In genomic region chr19:9584073-9584833, GRCh38 we compare ENCODE assay signal across 8 cellular contexts. TPM values are rescaled to one million over a fixed set of nuclear protein-coding genes. Genes with fewer than 3 reads are reported as not detected.
A peak's percentile ranks its signal among the peaks of the same experiment; 100 is the strongest.
DNase-seq lines count a peak whose midpoint lies in the region; ATAC-seq and TF ChIP-seq lines count a peak whose summit lies in the region.

Gene ZNF121 (minus strand): TSS chr19:9584504. CDS start chr19:9568097, 16,407 bp downstream.

- intact Hi-C loops in activated T-helper 2 cell treated with anti-CD3 and anti-CD28 coated beads, Interferon-gamma antibody, Interleukin-2, Interleukin-4, amounts not matched to agents 10 μg/mL and 5 μg/mL and 100 μg/mL, durations not matched to agents 14 hours and 24 hours and 36 hours (cut with micrococcal nuclease): loop anchor here (2.0 to 10.0 kb wide), 4 partner anchors 45 to 209 kb away; partner anchors contain the start of genes ZNF266, ZNF426 and ZNF846
- intact Hi-C loops in natural killer cell (cut with micrococcal nuclease): loop anchor here (1.0 to 5.0 kb wide), 3 partner anchors 38 to 262 kb away; partner anchors contain the start of genes ZNF426, ZNF559 and ZNF561

- peaks cover 28% of the 10 kb centered on the region for H3K9me3 Mint-ChIP-seq in activated T-helper 2 cell treated with anti-CD3 and anti-CD28 coated beads, Interferon-gamma antibody, Interleukin-2, Interleukin-4, amounts not matched to agents 10 μg/mL and 5 μg/mL and 100 μg/mL, durations not matched to agents 14 hours and 24 hours and 36 hours
- no peaks in the 10 kb centered on the region for H3K9me3 Mint-ChIP-seq in natural killer cell

- peak within 1 kb of the TSS; percentile 91 for H3K4me3 Mint-ChIP-seq in activated T-helper 2 cell treated with anti-CD3 and anti-CD28 coated beads, Interferon-gamma antibody, Interleukin-2, Interleukin-4, amounts not matched to agents 10 μg/mL and 5 μg/mL and 100 μg/mL, durations not matched to agents 14 hours and 24 hours and 36 hours (ENCODE audit: low read depth)
- H3K4me3 Mint-ChIP-seq in natural killer cell: peak within 1 kb of the TSS; percentile 96

- peaks cover 44% of the 10 kb centered on the region for H3K36me3 Mint-ChIP-seq in activated T-helper 2 cell treated with anti-CD3 and anti-CD28 coated beads, Interferon-gamma antibody, Interleukin-2, Interleukin-4, amounts not matched to agents 10 μg/mL and 5 μg/mL and 100 μg/mL, durations not matched to agents 14 hours and 24 hours and 36 hours (ENCODE audit: low read depth)
- H3K36me3 Mint-ChIP-seq in natural killer cell: no peaks in the 10 kb centered on the region

- ATAC-seq in GM21619 (IDR thresholded peaks at IDR 0.05; ENCODE audit: unreplicated experiment) (peak; percentile 82), natural killer cell (peak; percentile 88 to 89 (median 89))

- DNase-seq in DMS153 (lab: John Stamatoyannopoulos, UW): peak; percentile 46
- peak; percentile 92 for DNase-seq in RPMI8226
- DNase-seq in activated T-helper 2 cell treated with anti-CD3 and anti-CD28 coated beads, Interferon-gamma antibody, Interleukin-2, Interleukin-4, amounts not matched to agents 10 μg/mL and 5 μg/mL and 100 μg/mL, durations not matched to agents 14 hours and 24 hours and 36 hours (ENCODE audit: low spot score): peak; percentile 77
- DNase-seq in fibroblast of peridontal ligament (ENCODE audit: extremely low read depth): peak; percentile 77
- DNase-seq in natural killer cell: peak; percentile 83
- DNase-seq in stimulated activated naive CD4-positive, alpha-beta T cell treated with Interleukin-2 at 50 U/mL for 16 hours (lab: John Stamatoyannopoulos, UW): peak; percentile 76

- no peak for TF ChIP-seq CTCF in natural killer cell (IDR thresholded peaks at IDR 0.05)

- peaks cover 34% of the 10 kb centered on the region for H3K36me3 ChIP-seq in KOPT-K1 (ENCODE audit: insufficient read depth, low read length)

- H3K27me3 Mint-ChIP-seq in activated T-helper 2 cell treated with anti-CD3 and anti-CD28 coated beads, Interferon-gamma antibody, Interleukin-2, Interleukin-4, amounts not matched to agents 10 μg/mL and 5 μg/mL and 100 μg/mL, durations not matched to agents 14 hours and 24 hours and 36 hours (ENCODE audit: low read depth): peaks cover 2% of the 10 kb centered on the region
- peaks cover 9 to 19% of the 10 kb centered on the region in 2 donors for H3K27me3 Mint-ChIP-seq in natural killer cell (ENCODE audit: low read depth in 2 of 2)

- H3K9me3 ChIP-seq in KOPT-K1 (ENCODE audit: insufficient read depth, low read length, poor library complexity, severe bottlenecking): peaks cover 34% of the 10 kb centered on the region

- peak within 1 kb of the TSS; percentile 97 for H3K27ac ChIP-seq in KOPT-K1 (ENCODE audit: low read depth, low read length, poor library complexity, severe bottlenecking)

- H3K27ac Mint-ChIP-seq in activated T-helper 2 cell treated with anti-CD3 and anti-CD28 coated beads, Interferon-gamma antibody, Interleukin-2, Interleukin-4, amounts not matched to agents 10 μg/mL and 5 μg/mL and 100 μg/mL, durations not matched to agents 14 hours and 24 hours and 36 hours: peak within 1 kb of the TSS; percentile 92
- H3K27ac Mint-ChIP-seq in natural killer cell: peak within 1 kb of the TSS; percentile 97

- peaks cover 12% of the 10 kb centered on the region for H3K4me1 Mint-ChIP-seq in activated T-helper 2 cell treated with anti-CD3 and anti-CD28 coated beads, Interferon-gamma antibody, Interleukin-2, Interleukin-4, amounts not matched to agents 10 μg/mL and 5 μg/mL and 100 μg/mL, durations not matched to agents 14 hours and 24 hours and 36 hours (ENCODE audit: low read depth)
- peaks cover 41 to 44% of the 10 kb centered on the region in 2 donors for H3K4me1 Mint-ChIP-seq in natural killer cell

RNA-seq across cellular contexts. Expression of gene ZNF121, which starts in this region (rescaled TPM):
- total RNA-seq in activated T-helper 2 cell treated with anti-CD3 and anti-CD28 coated beads, Interferon-gamma antibody, Interleukin-2, Interleukin-4, amounts not matched to agents 10 μg/mL and 5 μg/mL and 100 μg/mL, durations not matched to agents 14 hours and 24 hours and 36 hours: 57.2 and 62.2 TPM in 2 replicates
- total RNA-seq in natural killer cell: 10 to 100 TPM; 32.9 to 35.7 (median 33.1) TPM

Comparison
In these comparisons a context has a peak if more than half of its experiments do, and no peak if none do; other contexts are left out.
1. Peak in every context shown above with its lines: DNase-seq, ATAC-seq and H3K27ac ChIP-seq.